Comparison of ENCODE assay signal across 8 cellular contexts in genomic region chr12:6891637-6892036, GRCh38. TPM values are rescaled to one million over a fixed set of nuclear protein-coding genes. Genes with fewer than 3 reads are reported as not detected.
DNase-seq lines count a peak whose midpoint lies in the region; ATAC-seq and TF ChIP-seq lines count a peak whose summit lies in the region.

No MANE protein-coding gene starts in this region.

- no peak for DNase-seq in A673 (ENCODE audit: low spot score)
- DNase-seq in HAP-1 (ENCODE audit: low spot score in 2 of 2): no peak
- DNase-seq in adipocyte (ENCODE audit: low read depth): no peak
- DNase-seq in kidney epithelial cell (ENCODE audit: low read depth): no peak
- no peak for DNase-seq in OCI-M2 (lab: John Stamatoyannopoulos, UW; ENCODE audit: unreplicated experiment)

- no peaks in the 10 kb centered on the region for H3K36me3 ChIP-seq in A673 (ENCODE audit: insufficient read depth, low read length, poor library complexity, severe bottlenecking)
- no peaks in the 10 kb centered on the region; the same call in 1 of the 2 replicates for H3K36me3 ChIP-seq in HAP-1 (replicated peaks)
- no peaks in the 10 kb centered on the region for H3K36me3 ChIP-seq in adipocyte (ENCODE audit: control insufficient read depth, insufficient read depth, low read length, severe bottlenecking)
- no peaks in the 10 kb centered on the region for H3K36me3 ChIP-seq in kidney epithelial cell (ENCODE audit: control insufficient read depth, insufficient read depth, low read length)

- H3K4me3 ChIP-seq in A673 (ENCODE audit: low read depth, low read length, poor library complexity, severe bottlenecking) (peak overlapping the region; percentile 46), HAP-1 (peak overlapping the region; percentile 45), adipocyte (ENCODE audit: low read length) (peak overlapping the region; percentile 81), kidney epithelial cell (ENCODE audit: low read depth, low read length) (peak overlapping the region; percentile 42)

- peaks cover 7% of the 10 kb centered on the region for H3K4me1 ChIP-seq in A673 (ENCODE audit: insufficient read depth, low read length, poor library complexity, severe bottlenecking)
- peaks cover 34% of the 10 kb centered on the region for H3K4me1 ChIP-seq in HAP-1
- peaks cover 15% of the 10 kb centered on the region for H3K4me1 ChIP-seq in adipocyte (ENCODE audit: control insufficient read depth, insufficient read depth, low read length)

- intact Hi-C loops in A673 (cut with micrococcal nuclease; ENCODE audit: unreplicated experiment): loop anchor here (2.0 kb wide), 1 partner anchor 19 kb away; the partner anchor contains the start of gene SPSB2

- peak overlapping the region; percentile 96 for H3K9ac ChIP-seq in adipocyte (ENCODE audit: low read length)

- TSS peak; percentile 77 for BruUV-seq in A673 (replicated peaks; lab: Mats Ljungman, UMichigan)

- in situ Hi-C loops in HAP-1 (cut with MboI; ENCODE audit: low sequenced_read_pairs): no loop called here

- H3K27me3 ChIP-seq in A673 (replicated peaks; ENCODE audit: insufficient read depth, low read depth, low read length, poor library complexity): no peaks in the 10 kb centered on the region
- no peaks in the 10 kb centered on the region for H3K27me3 ChIP-seq in HAP-1 (ENCODE audit: low read depth)
- H3K27me3 ChIP-seq in adipocyte (replicated peaks; ENCODE audit: control insufficient read depth, insufficient read depth, low read length): no peaks in the 10 kb centered on the region
- H3K27me3 ChIP-seq in kidney epithelial cell (ENCODE audit: control insufficient read depth, insufficient read depth, low read length): no peaks in the 10 kb centered on the region

- ATAC-seq in HG03565 (IDR thresholded peaks at IDR 0.05; ENCODE audit: unreplicated experiment) (no peak), GM19397 (IDR thresholded peaks at IDR 0.05; ENCODE audit: unreplicated experiment) (no peak)

- CTCF ChIA-PET in A673 (lab: Charles Lee): interaction anchor here (0.6 to 1.4 kb wide), 8 partner anchors 11 to 73 kb away, joined by 3 to 6 read pairs (median 4); partner anchors contain the start of genes SPSB2 and USP5

- POLR2A ChIA-PET in A673 (lab: Charles Lee; ENCODE audit: low non-redundant PET): interaction anchor here (0.6 kb wide), 3 partner anchors 39 to 628 kb away, joined by 3 to 4 read pairs (median 3); no protein-coding TSS in a partner anchor

- peak overlapping the region; percentile 97 for H3K27ac ChIP-seq in A673 (ENCODE audit: low read depth, low read length, poor library complexity, severe bottlenecking)
- peak overlapping the region; percentile 93 for H3K27ac ChIP-seq in temporal lobe (ENCODE audit: low read depth, low read length)

- TF ChIP-seq CTCF in A673 (conservative IDR thresholded peaks at IDR 0.05; ENCODE audit: low read depth, low read length) (no peak), kidney epithelial cell (IDR thresholded peaks at IDR 0.05; ENCODE audit: insufficient read depth, low read length, poor library complexity, severe bottlenecking) (no peak)

- H3K9me3 ChIP-seq in A673 (ENCODE audit: low read depth, low read length, poor library complexity, severe bottlenecking) (no peaks in the 10 kb centered on the region), HAP-1 (no peaks in the 10 kb centered on the region), adipocyte (ENCODE audit: control insufficient read depth, low read length) (no peaks in the 10 kb centered on the region)

RNA-seq across cellular contexts. Expression of gene LRRC23, which starts 13.0 kb away (rescaled TPM):
- total RNA-seq in A673 (2021) (7.7 and 13.6 TPM in 2 replicates), kidney epithelial cell (11.6 and 12.8 TPM in 2 replicates), temporal lobe (7.1 TPM)

RNA-seq across cellular contexts. Expression of gene SPSB2, which starts 18.5 kb away (rescaled TPM):
- total RNA-seq in A673 (2021): 8.1 and 10.8 TPM in 2 replicates
- total RNA-seq in kidney epithelial cell: 10.1 and 11.9 TPM in 2 replicates
- total RNA-seq in temporal lobe: 2.5 TPM

RNA-seq across cellular contexts. Expression of gene ENO2, which starts 22.7 kb away (rescaled TPM):
- total RNA-seq in A673 (2021) (138 and 155 TPM in 2 replicates), kidney epithelial cell (27.0 and 33.7 TPM in 2 replicates), temporal lobe (164 TPM)

RNA-seq across cellular contexts. Expression of gene TPI1, which starts 24.3 kb away (rescaled TPM):
- total RNA-seq in A673 (2021): 1,240 and 1,277 TPM in 2 replicates
- 499 and 519 TPM in 2 replicates for total RNA-seq in kidney epithelial cell
- 169 TPM for total RNA-seq in temporal lobe

RNA-seq across cellular contexts. Expression of gene ATN1, which starts 36.1 kb away (rescaled TPM):
- total RNA-seq in A673 (2021) (139 and 144 TPM in 2 replicates), kidney epithelial cell (32.7 and 38.6 TPM in 2 replicates), temporal lobe (34.2 TPM)
